19 cellular contexts compared by ENCODE assay signal in the genomic region with DNA sequence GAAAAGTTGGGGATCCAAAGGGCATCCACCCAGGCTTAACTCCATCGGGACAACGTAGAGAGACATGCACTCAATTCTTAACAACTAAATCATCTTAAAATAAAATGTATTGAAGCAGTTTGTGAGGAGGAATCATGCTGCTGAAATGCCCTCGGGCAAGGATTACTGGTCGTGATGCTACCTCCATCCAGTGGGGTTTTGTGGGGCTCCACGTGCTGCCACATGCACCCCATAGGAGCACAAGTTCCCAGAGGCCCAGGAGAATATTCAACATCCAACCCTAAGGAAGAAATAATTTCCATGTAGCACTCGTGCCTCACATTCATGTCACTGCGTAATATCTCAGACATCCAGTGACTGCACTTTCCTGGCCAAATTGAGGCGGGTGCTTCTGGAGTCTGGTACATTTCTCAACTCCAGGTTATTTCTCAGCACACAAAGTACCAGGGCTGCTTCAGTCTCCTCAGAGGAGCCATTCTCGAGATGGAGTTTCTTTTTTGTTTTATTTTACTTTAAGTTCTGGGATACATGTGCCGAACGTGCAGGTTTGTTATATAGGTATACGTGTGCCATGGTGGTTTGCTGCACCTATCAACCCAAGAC.
DNase-seq lines count a peak whose midpoint lies in the region; ATAC-seq and TF ChIP-seq lines count a peak whose summit lies in the region.
"Had no signal": no experiment of that assay in that cellular context is flagged by ENCODE, and none has a peak within 500 bp of the region (broad histone marks: within the 10 kb centered on the region; RNA-seq: fewer than 3 reads in every experiment).

No MANE protein-coding gene starts in this region.

- no peak for TF ChIP-seq CTCF in lower leg skin (IDR thresholded peaks at IDR 0.05)

- H3K4me1 ChIP-seq in subcutaneous abdominal adipose tissue (ENCODE audit: control insufficient read depth in 5 of 5, insufficient read depth in 5 of 5, low read length in 5 of 5), result peaks cover 2 to 46% (median 30%) of the 10 kb centered on the region in 5 donors
- H3K4me1 ChIP-seq: BE2C had no signal

- peak overlapping the region; percentile 95 for H3K27ac ChIP-seq in subcutaneous abdominal adipose tissue (ENCODE audit: low read depth, low read length)
- H3K27ac ChIP-seq: cardiac muscle cell, KMS-11 had no signal

- no peaks in the 10 kb centered on the region for H3K9me3 ChIP-seq in subcutaneous abdominal adipose tissue (ENCODE audit: control insufficient read depth in 5 of 5, low read length in 5 of 5)
- H3K9me3 ChIP-seq: BE2C had no signal

- no peaks in the 10 kb centered on the region for H3K36me3 ChIP-seq in subcutaneous abdominal adipose tissue (ENCODE audit: control insufficient read depth in 5 of 5, insufficient read depth in 5 of 5, low read length in 5 of 5)
- H3K36me3 ChIP-seq: BE2C, cardiac muscle cell had no signal

- no peak overlapping the region for H3K4me3 ChIP-seq in lower leg skin (ENCODE audit: low read depth, poor library complexity, severe bottlenecking)
- H3K4me3 ChIP-seq in subcutaneous abdominal adipose tissue (ENCODE audit: low read depth in 1 of 5, low read length in 5 of 5), result peak overlapping the region in 1 of 5 donors; percentile 42
- H3K4me3 ChIP-seq: cardiac muscle cell had no signal

- no peaks in the 10 kb centered on the region for H3K27me3 ChIP-seq in subcutaneous abdominal adipose tissue (ENCODE audit: control insufficient read depth in 5 of 5, insufficient read depth in 4 of 5, low read length in 5 of 5)
- H3K27me3 ChIP-seq: BE2C, cardiac muscle cell had no signal

- in situ Hi-C loops in G401 (cut with HindIII; ENCODE audit: low sequenced_read_pairs), result no loop called here

- intact Hi-C loops in lower leg skin (cut with DNase I; ENCODE audit: low total_unique reads), result no loop called here

- peak overlapping the region in 3 of 5 donors; percentile 34 to 66 (median 35) for H3K9ac ChIP-seq in subcutaneous abdominal adipose tissue (ENCODE audit: low read length in 5 of 5)
- H3K9ac ChIP-seq: KMS-11 had no signal

- peak; percentile 60 for DNase-seq in LHCN-M2 (ENCODE audit: low read depth)
- peak; percentile 82 for DNase-seq in fibroblast of gingiva (ENCODE audit: low read depth)
- DNase-seq in lower leg skin (ENCODE audit: low spot score in 2 of 2), result peak; percentile 87 to 90
- no peak for DNase-seq in stimulated activated CD4-positive, alpha-beta T cell treated with anti-CD3 and anti-CD28 coated beads, Interleukin-1b, Interleukin-23, amount 100 ng/mL, for 48 hours
- no peak for DNase-seq in ecto neural progenitor cell (ENCODE audit: low spot score)
- DNase-seq in G401 (ENCODE audit: low spot score), result no peak
- DNase-seq: activated CD4-positive, alpha-beta memory T cell treated with anti-CD3 and anti-CD28 coated beads for 36 hours; activated gamma-delta T cell; BE2C; DMS79; erythroblast; NCI-H187; NCI-H748 treated with DMSO at 0.1 percent for 48 hours; SHP77; stimulated activated CD4-positive, alpha-beta T cell treated with anti-CD3 and anti-CD28 coated beads, Interleukin-12 subunit alpha, Interleukin-12 subunit beta, amount 100 ng/mL, for 4 hours had no signal

- WGBS in lower leg skin, 2 donors, result 40 to 44% methylated on average over 12 of the region's 12 CpGs

- no peak for ATAC-seq in HG02885 (IDR thresholded peaks at IDR 0.05; ENCODE audit: poor library complexity, unreplicated experiment)

- TF ChIP-seq POLR2A in lower leg skin (IDR thresholded peaks at IDR 0.05), result no peak

Comparison
In these comparisons a context has a peak if more than half of its experiments do, and no peak if none do; other contexts are left out.
1. DNase-seq: peak in LHCN-M2 (single experiment), fibroblast of gingiva (single experiment) and lower leg skin (2 of 2); none in stimulated activated CD4-positive, alpha-beta T cell treated with anti-CD3 and anti-CD28 coated beads, Interleukin-1b, Interleukin-23, amount 100 ng/mL, for 48 hours (single experiment), ecto neural progenitor cell (single experiment) and G401 (single experiment).